8 cellular contexts compared by ENCODE assay signal in genomic region chr18:11852048-11852341, GRCh38. TPM values are rescaled to one million over a fixed set of nuclear protein-coding genes. Genes with fewer than 3 reads are reported as not detected.
A peak's percentile ranks its signal among the peaks of the same experiment; 100 is the strongest.
DNase-seq lines count a peak whose midpoint lies in the region; ATAC-seq and TF ChIP-seq lines count a peak whose summit lies in the region.

No MANE protein-coding gene starts in this region.

- no peak for ATAC-seq in left lobe of liver

- H3K36me3 Mint-ChIP-seq in nephron progenitor cell (ENCODE audit: low read depth), result peaks cover 4% of the 10 kb centered on the region

- H3K4me3 Mint-ChIP-seq in nephron progenitor cell, result peak overlapping the region; percentile 99

- no peaks in the 10 kb centered on the region for H3K9me3 ChIP-seq in MG63

- H3K9me3 Mint-ChIP-seq in nephron progenitor cell, result no peaks in the 10 kb centered on the region

- H3K27me3 ChIP-seq in BJ (ENCODE audit: control insufficient read depth, insufficient read depth, low read length) (no peaks in the 10 kb centered on the region), MG63 (no peaks in the 10 kb centered on the region)

- TF ChIP-seq CTCF in BJ (IDR thresholded peaks at IDR 0.05; ENCODE audit: insufficient read depth, low read depth, low read length) (no peak), nephron progenitor cell (IDR thresholded peaks at IDR 0.05) (no peak)

- CTCF ChIA-PET in BJ (lab: Yijun Ruan, JAX), result interaction anchor here (0.9 kb wide), 1 partner anchor 186 kb away, joined by 3 read pairs; no protein-coding TSS in a partner anchor

- POLR2A ChIA-PET in BJ (lab: Charles Lee), result no interaction called here

- peak overlapping the region; percentile 100 for H3K27ac Mint-ChIP-seq in nephron progenitor cell

- H3K27me3 Mint-ChIP-seq in nephron progenitor cell (ENCODE audit: low read depth, poor library complexity), result peaks cover 4% of the 10 kb centered on the region

- no peaks in the 10 kb centered on the region; the same call in 1 of the 2 replicates for H3K36me3 ChIP-seq in BJ (ENCODE audit: control insufficient read depth, insufficient read depth, low read length)
- no peaks in the 10 kb centered on the region; the same call in 1 of the 2 replicates for H3K36me3 ChIP-seq in MG63

- H3K4me1 Mint-ChIP-seq in nephron progenitor cell, result peaks cover 64% of the 10 kb centered on the region

- DNase-seq in BJ (ENCODE audit: low read depth) (no peak), MG63 (no peak), ecto neural progenitor cell (ENCODE audit: low spot score) (peak; percentile 59), nephron progenitor cell (peak; percentile 55), NCI-H2107 treated with DMSO at 0.1 percent for 48 hours (lab: John Stamatoyannopoulos, UW; ENCODE audit: unreplicated experiment) (no peak), DMS79 treated with DMSO at 0.1 percent for 48 hours (lab: John Stamatoyannopoulos, UW) (no peak), left lobe of liver (ENCODE audit: low spot score) (no peak)
- DNase-seq in effector CD4-positive, alpha-beta T cell, result no peak

- H3K4me3 ChIP-seq in BJ (ENCODE audit: low read depth, low read length) (peak overlapping the region; percentile 66), MG63 (peak overlapping the region; percentile 88)

RNA-seq across cellular contexts. Expression of gene CHMP1B, which starts 0.8 kb away (rescaled TPM):
- 21.2 and 26.3 TPM in 2 replicates for polyA plus RNA-seq in BJ (2011; rRNA removed)
- polyA minus RNA-seq in BJ (2011; rRNA and poly(A)+ RNA removed), result 19.8 and 21.3 TPM in 2 replicates
- total RNA-seq in MG63 (2014; rRNA removed; shearing (Covaris generic); ENCODE audit: low replicate concordance), result 19.0 and 25.0 TPM in 2 replicates
- total RNA-seq in left lobe of liver, result 12.9 TPM

RNA-seq across cellular contexts. Expression of gene MPPE1, which starts 56.1 kb away (rescaled TPM):
- 26.5 and 31.0 TPM in 2 replicates for polyA plus RNA-seq in BJ (2011; rRNA removed)
- polyA minus RNA-seq in BJ (2011; rRNA and poly(A)+ RNA removed), result 14.5 and 16.1 TPM in 2 replicates
- total RNA-seq in MG63 (2014; rRNA removed; shearing (Covaris generic); ENCODE audit: low replicate concordance), result 29.6 and 39.0 TPM in 2 replicates
- 27.2 TPM for total RNA-seq in left lobe of liver

Comparison
In these comparisons a context has a peak if more than half of its experiments do, and no peak if none do; other contexts are left out.
1. DNase-seq: peak in ecto neural progenitor cell (single experiment) and nephron progenitor cell (single experiment); none in BJ (single experiment), MG63 (single experiment), NCI-H2107 treated with DMSO at 0.1 percent for 48 hours (single experiment), DMS79 treated with DMSO at 0.1 percent for 48 hours (single experiment), effector CD4-positive, alpha-beta T cell (single experiment) and left lobe of liver (single experiment).